8 cellular contexts compared by ENCODE assay signal in the genomic region with DNA sequence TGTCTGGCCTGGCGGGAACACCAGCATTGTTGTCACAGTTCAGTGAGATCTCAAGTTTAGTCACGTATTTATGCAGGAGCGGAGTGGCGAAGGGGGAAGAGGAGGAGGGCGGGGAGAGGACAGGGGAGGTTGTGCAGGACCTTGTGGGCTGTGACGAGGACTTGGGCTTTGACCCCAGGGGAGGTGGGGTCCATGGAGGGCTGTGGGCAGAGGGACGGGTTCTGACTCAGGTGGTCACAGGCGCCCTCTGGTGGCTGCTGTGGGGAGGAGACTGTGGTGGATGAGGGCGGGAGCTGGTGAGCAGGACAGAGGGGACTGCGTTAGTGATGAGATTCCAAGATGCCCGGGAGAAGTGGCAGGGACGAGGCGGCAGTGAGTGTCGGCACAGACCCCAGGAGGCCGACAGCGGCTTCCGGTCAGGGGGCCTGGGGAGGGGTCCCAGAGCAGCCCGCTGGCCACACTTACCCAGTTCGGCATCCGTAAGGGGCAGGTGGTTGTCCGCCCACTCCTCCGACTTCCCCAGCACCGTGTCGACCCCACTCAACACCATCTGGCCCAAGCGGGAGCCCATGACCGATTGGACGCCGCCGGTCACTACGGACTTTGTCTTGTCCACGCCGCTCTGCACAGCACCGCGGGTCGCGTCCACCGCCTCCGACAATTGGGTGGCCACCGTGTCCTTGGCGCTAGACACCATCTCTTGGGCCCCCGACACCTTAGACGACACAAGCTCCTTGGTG. TPM values are rescaled to one million over a fixed set of nuclear protein-coding genes. Genes with fewer than 3 reads are reported as not detected.
DNase-seq lines count a peak whose midpoint lies in the region; ATAC-seq and TF ChIP-seq lines count a peak whose summit lies in the region.

No MANE protein-coding gene starts in this region.

- no peak overlapping the region for H3K4me3 ChIP-seq in BE2C (ENCODE audit: low read depth, low read length)
- H3K4me3 ChIP-seq in Peyer's patch, result no peak overlapping the region
- H3K4me3 ChIP-seq in tibial nerve, result no peak overlapping the region

- WGBS in tibial nerve, 2 donors, result 73 to 76% methylated on average over 41 to 42 of the region's 42 CpGs

- TF ChIP-seq POLR2A in Peyer's patch (IDR thresholded peaks at IDR 0.05) (no peak), tibial nerve (IDR thresholded peaks at IDR 0.05) (no peak)

- H3K36me3 Mint-ChIP-seq in activated T-helper 1 cell treated with anti-CD3 and anti-CD28 coated beads, Interleukin-12 subunit alpha, Interleukin-12 subunit beta, Interleukin-2, Interleukin-4 antibody, amounts not matched to agents 30 ng/mL and 10 ng/mL and 1 ng/mL, durations not matched to agents 14 hours and 24 hours and 36 hours (ENCODE audit: low read depth), result peaks cover 3% of the 10 kb centered on the region

- H3K36me3 ChIP-seq in BE2C (no peaks in the 10 kb centered on the region), Peyer's patch (peaks cover 0 to 77% (median 0%) of the 10 kb centered on the region in 3 donors), tibial nerve (peaks cover 0 to 98% (median 0%) of the 10 kb centered on the region in 3 donors)

- H3K27ac Mint-ChIP-seq in activated T-helper 1 cell treated with anti-CD3 and anti-CD28 coated beads, Interleukin-12 subunit alpha, Interleukin-12 subunit beta, Interleukin-2, Interleukin-4 antibody, amounts not matched to agents 30 ng/mL and 10 ng/mL and 1 ng/mL, durations not matched to agents 14 hours and 24 hours and 36 hours, result no peak overlapping the region

- TF ChIP-seq CTCF in BE2C (IDR thresholded peaks at IDR 0.05; ENCODE audit: low read depth, low read length) (peak; percentile 91), Peyer's patch (IDR thresholded peaks at IDR 0.05) (peak; percentile 61 to 86 (median 82)), foreskin keratinocyte (conservative IDR thresholded peaks at IDR 0.05) (peak; percentile 79), omental fat pad (IDR thresholded peaks at IDR 0.05) (peak in 1 of 3 donors; percentile 65), tibial nerve (IDR thresholded peaks at IDR 0.05) (peak; percentile 78 to 90 (median 83))

- no peaks in the 10 kb centered on the region for H3K27me3 Mint-ChIP-seq in activated T-helper 1 cell treated with anti-CD3 and anti-CD28 coated beads, Interleukin-12 subunit alpha, Interleukin-12 subunit beta, Interleukin-2, Interleukin-4 antibody, amounts not matched to agents 30 ng/mL and 10 ng/mL and 1 ng/mL, durations not matched to agents 14 hours and 24 hours and 36 hours (ENCODE audit: insufficient read depth)

- H3K27ac ChIP-seq in Peyer's patch (no peak overlapping the region), foreskin keratinocyte (no peak overlapping the region), tibial nerve (no peak overlapping the region)

- H3K9me3 ChIP-seq in BE2C (no peaks in the 10 kb centered on the region), Peyer's patch (no peaks in the 10 kb centered on the region), tibial nerve (no peaks in the 10 kb centered on the region)

- no peaks in the 10 kb centered on the region for H3K9me3 Mint-ChIP-seq in activated T-helper 1 cell treated with anti-CD3 and anti-CD28 coated beads, Interleukin-12 subunit alpha, Interleukin-12 subunit beta, Interleukin-2, Interleukin-4 antibody, amounts not matched to agents 30 ng/mL and 10 ng/mL and 1 ng/mL, durations not matched to agents 14 hours and 24 hours and 36 hours

- intact Hi-C loops in activated T-helper 1 cell treated with anti-CD3 and anti-CD28 coated beads, Interleukin-12 subunit alpha, Interleukin-12 subunit beta, Interleukin-2, Interleukin-4 antibody, amounts not matched to agents 30 ng/mL and 10 ng/mL and 1 ng/mL, durations not matched to agents 14 hours and 24 hours and 36 hours (cut with micrococcal nuclease), result loop anchor here (1.0 kb wide), 2 partner anchors 20 to 42 kb away; a partner anchor contains a TSS

- DNase-seq in BE2C (peak; percentile 84), HCEC 1CT (peak; percentile 41), Peyer's patch (peak; percentile 78 to 84 (median 80)), foreskin keratinocyte (no peak), omental fat pad (ENCODE audit: low spot score) (peak; percentile 75), tibial nerve (ENCODE audit: low spot score in 2 of 2) (peak; percentile 65 to 70)
- DNase-seq in activated T-helper 1 cell treated with anti-CD3 and anti-CD28 coated beads, Interleukin-12 subunit alpha, Interleukin-12 subunit beta, Interleukin-2, Interleukin-4 antibody, amounts not matched to agents 30 ng/mL and 10 ng/mL and 1 ng/mL, durations not matched to agents 14 hours and 24 hours and 36 hours (ENCODE audit: low spot score), result peak; percentile 56

- no peak overlapping the region for H3K4me3 Mint-ChIP-seq in activated T-helper 1 cell treated with anti-CD3 and anti-CD28 coated beads, Interleukin-12 subunit alpha, Interleukin-12 subunit beta, Interleukin-2, Interleukin-4 antibody, amounts not matched to agents 30 ng/mL and 10 ng/mL and 1 ng/mL, durations not matched to agents 14 hours and 24 hours and 36 hours

- TF ChIP-seq EP300 in tibial nerve (IDR thresholded peaks at IDR 0.05), result no peak

- ATAC-seq in foreskin keratinocyte (peak; percentile 38), omental fat pad (ENCODE audit: low FRiP score) (peak; percentile 41), HG03095 (IDR thresholded peaks at IDR 0.05; ENCODE audit: unreplicated experiment) (no peak)

- H3K4me1 Mint-ChIP-seq in activated T-helper 1 cell treated with anti-CD3 and anti-CD28 coated beads, Interleukin-12 subunit alpha, Interleukin-12 subunit beta, Interleukin-2, Interleukin-4 antibody, amounts not matched to agents 30 ng/mL and 10 ng/mL and 1 ng/mL, durations not matched to agents 14 hours and 24 hours and 36 hours (ENCODE audit: low read depth), result no peaks in the 10 kb centered on the region

- H3K27me3 ChIP-seq in BE2C (no peaks in the 10 kb centered on the region), Peyer's patch (no peaks in the 10 kb centered on the region), foreskin keratinocyte (no peaks in the 10 kb centered on the region), tibial nerve (no peaks in the 10 kb centered on the region)

- no peaks in the 10 kb centered on the region for H3K4me1 ChIP-seq in BE2C
- H3K4me1 ChIP-seq in Peyer's patch, result no peaks in the 10 kb centered on the region
- H3K4me1 ChIP-seq in foreskin keratinocyte, result no peaks in the 10 kb centered on the region
- H3K4me1 ChIP-seq in tibial nerve, result no peaks in the 10 kb centered on the region

RNA-seq across cellular contexts. Expression of a gene that starts 15.7 kb away (rescaled TPM):
- 9.2 TPM for polyA plus RNA-seq in BE2C (2012; ENCODE audit: insufficient read depth, insufficient read length, low read depth)
- total RNA-seq in Peyer's patch, result 100 to 1,000 TPM in 3 of 4 donors, 10 to 100 TPM in 1; 22.3 to 150 (median 108) TPM
- total RNA-seq in activated T-helper 1 cell treated with anti-CD3 and anti-CD28 coated beads, Interleukin-12 subunit alpha, Interleukin-12 subunit beta, Interleukin-2, Interleukin-4 antibody, amounts not matched to agents 30 ng/mL and 10 ng/mL and 1 ng/mL, durations not matched to agents 14 hours and 24 hours and 36 hours, result 33.1 and 33.2 TPM in 2 replicates
- total RNA-seq in foreskin keratinocyte, result 100 and 116 TPM in 2 replicates
- polyA plus RNA-seq in foreskin keratinocyte, result 105 and 115 TPM in 2 replicates
- total RNA-seq in omental fat pad, result 10 to 100 TPM; 23.1 to 64.0 (median 33.8) TPM
- 10 to 100 TPM; 29.5 to 96.3 (median 40.5) TPM for total RNA-seq in tibial nerve

RNA-seq across cellular contexts. Expression of a gene that starts 20.2 kb away (rescaled TPM):
- polyA plus RNA-seq in BE2C (2012; ENCODE audit: insufficient read depth, insufficient read length, low read depth), result 11.3 TPM
- 10 to 100 TPM; 14.0 to 45.8 (median 28.8) TPM for total RNA-seq in Peyer's patch
- 31.2 and 33.3 TPM in 2 replicates for total RNA-seq in activated T-helper 1 cell treated with anti-CD3 and anti-CD28 coated beads, Interleukin-12 subunit alpha, Interleukin-12 subunit beta, Interleukin-2, Interleukin-4 antibody, amounts not matched to agents 30 ng/mL and 10 ng/mL and 1 ng/mL, durations not matched to agents 14 hours and 24 hours and 36 hours
- total RNA-seq in foreskin keratinocyte, result 14.6 and 16.6 TPM in 2 replicates
- 24.4 and 26.4 TPM in 2 replicates for polyA plus RNA-seq in foreskin keratinocyte
- total RNA-seq in omental fat pad, result 1 to 10 TPM; 4.1 to 8.5 (median 6.3) TPM
- 10 to 100 TPM in 1 of 4 donors, 1 to 10 TPM in 3; 3.5 to 10.8 (median 4.7) TPM for total RNA-seq in tibial nerve

RNA-seq across cellular contexts. Expression of a gene that starts 51.0 kb away (rescaled TPM):
- polyA plus RNA-seq in BE2C (2012; ENCODE audit: insufficient read depth, insufficient read length, low read depth), result not detected
- 1 to 10 TPM in 2 of 4 donors, under 1 TPM in 1, not detected in 1; 0.76 to 8.3 (median 3.1) TPM for total RNA-seq in Peyer's patch
- total RNA-seq in activated T-helper 1 cell treated with anti-CD3 and anti-CD28 coated beads, Interleukin-12 subunit alpha, Interleukin-12 subunit beta, Interleukin-2, Interleukin-4 antibody, amounts not matched to agents 30 ng/mL and 10 ng/mL and 1 ng/mL, durations not matched to agents 14 hours and 24 hours and 36 hours, result 0.29 and 0.57 TPM in 2 replicates
- total RNA-seq in foreskin keratinocyte, result not detected in 2 replicates
- not detected in 2 replicates for polyA plus RNA-seq in foreskin keratinocyte
- total RNA-seq in omental fat pad, result 1 to 10 TPM in 1 of 4 donors, under 1 TPM in 1, not detected in 2; 0.69 to 1.1 TPM
- under 1 TPM in 3 of 4 donors, not detected in 1; 0.44 to 0.90 (median 0.63) TPM for total RNA-seq in tibial nerve

RNA-seq across cellular contexts. Expression of a gene that starts 57.6 kb away (rescaled TPM):
- polyA plus RNA-seq in BE2C (2012; ENCODE audit: insufficient read depth, insufficient read length, low read depth), result 12.5 TPM
- total RNA-seq in Peyer's patch, result 10 to 100 TPM in 1 of 4 donors, 1 to 10 TPM in 3; 6.7 to 35.5 (median 8.0) TPM
- 142 and 143 TPM in 2 replicates for total RNA-seq in activated T-helper 1 cell treated with anti-CD3 and anti-CD28 coated beads, Interleukin-12 subunit alpha, Interleukin-12 subunit beta, Interleukin-2, Interleukin-4 antibody, amounts not matched to agents 30 ng/mL and 10 ng/mL and 1 ng/mL, durations not matched to agents 14 hours and 24 hours and 36 hours
- 75.9 and 89.2 TPM in 2 replicates for total RNA-seq in foreskin keratinocyte
- polyA plus RNA-seq in foreskin keratinocyte, result 33.8 and 37.4 TPM in 2 replicates
- 1 to 10 TPM in 2 of 4 donors, under 1 TPM in 2; 0.63 to 3.5 (median 1.0) TPM for total RNA-seq in omental fat pad
- total RNA-seq in tibial nerve, result 1 to 10 TPM; 1.7 to 7.2 (median 3.0) TPM

Comparison
In these comparisons a context has a peak if more than half of its experiments do, and no peak if none do; other contexts are left out.
1. DNase-seq: peak in BE2C (single experiment), HCEC 1CT (single experiment), Peyer's patch (3 of 3), activated T-helper 1 cell treated with anti-CD3 and anti-CD28 coated beads, Interleukin-12 subunit alpha, Interleukin-12 subunit beta, Interleukin-2, Interleukin-4 antibody, amounts not matched to agents 30 ng/mL and 10 ng/mL and 1 ng/mL, durations not matched to agents 14 hours and 24 hours and 36 hours (single experiment), omental fat pad (single experiment) and tibial nerve (2 of 2); none in foreskin keratinocyte (0 of 2).